8 cellular contexts compared by ENCODE assay signal in genomic region chr11:87352759-87353707, GRCh38.
A peak's percentile ranks its signal among the peaks of the same experiment; 100 is the strongest.
DNase-seq lines count a peak whose midpoint lies in the region; ATAC-seq, FAIRE-seq and TF ChIP-seq lines count a peak whose summit lies in the region.

No MANE protein-coding gene starts in this region.

- TF ChIP-seq CTCF in CD14-positive monocyte (IDR thresholded peaks at IDR 0.05) (peak; percentile 98), dorsolateral prefrontal cortex (IDR thresholded peaks at IDR 0.05 in 54 of 56, conservative IDR thresholded peaks at IDR 0.05 in 2 of 56; ENCODE audit: low read depth in 1 of 56, partially characterized antibody in 56 of 56) (peak; percentile 91 to 100 (median 99))

- FAIRE-seq in GM19239 (lab: Jason Lieb, UNC), result peak; percentile 74

- H3K36me3 Mint-ChIP-seq in CD14-positive monocyte (no peaks in the 10 kb centered on the region), memory B cell (no peaks in the 10 kb centered on the region)

- H3K27ac ChIP-seq in dorsolateral prefrontal cortex, result peak overlapping the region in 24 of 59 donors; percentile 1 to 81 (median 32)

- DNase-seq in CD14-positive monocyte (ENCODE audit: low spot score) (peak; percentile 73), GM19239 (ENCODE audit: insufficient read length, low spot score) (peak; percentile 67), NCI-H510A treated with DMSO at 0.1 percent for 48 hours (lab: John Stamatoyannopoulos, UW) (peak; percentile 87), dorsolateral prefrontal cortex (peak; percentile 75 to 92 (median 86)), memory B cell (ENCODE audit: low spot score in 2 of 2) (peak; percentile 77 to 88)
- peak; percentile 74 to 79 for DNase-seq in activated CD4-positive, alpha-beta T cell treated with anti-CD3 and anti-CD28 coated beads, Interleukin-2, amount 50 U/mL, for 4 hours
- DNase-seq in stimulated activated CD8-positive, alpha-beta memory T cell treated with anti-CD3 and anti-CD28 coated beads, Interleukin-15, amount 100 ng/mL, for 4 hours (ENCODE audit: low read depth in 2 of 2), result peak; percentile 47 to 57

- no peaks in the 10 kb centered on the region for H3K27me3 ChIP-seq in dorsolateral prefrontal cortex

- ATAC-seq in HG03342 (IDR thresholded peaks at IDR 0.05; ENCODE audit: unreplicated experiment) (peak; percentile 95), memory B cell (ENCODE audit: low read depth) (peak; percentile 88)

- H3K27me3 Mint-ChIP-seq in CD14-positive monocyte (ENCODE audit: low read depth in 3 of 3) (peaks cover 0 to 3% (median 0%) of the 10 kb centered on the region in 3 donors), memory B cell (peaks cover 3% of the 10 kb centered on the region)

- no peak overlapping the region for H3K4me3 Mint-ChIP-seq in CD14-positive monocyte
- H3K4me3 Mint-ChIP-seq in memory B cell, result no peak overlapping the region

- H3K27ac Mint-ChIP-seq in CD14-positive monocyte (peak overlapping the region in 1 of 7 donors; percentile 19), memory B cell (no peak overlapping the region)

- intact Hi-C loops in CD14-positive monocyte (cut with micrococcal nuclease) (loop anchor here (1.0 to 5.0 kb wide), 3 partner anchors 68 to 1194 kb away; no protein-coding TSS in a partner anchor), dorsolateral prefrontal cortex (cut with DNase I) (loop anchor here (2.0 to 10.0 kb wide), 4 partner anchors 66 to 1712 kb away; partner anchors contain the start of gene GRM5 (in 1 of the 2))

- peak overlapping the region in 6 of 59 donors; percentile 3 to 41 (median 26) for H3K4me3 ChIP-seq in dorsolateral prefrontal cortex

- peaks cover 18% of the 10 kb centered on the region for H3K4me1 Mint-ChIP-seq in CD14-positive monocyte
- peaks cover 5% of the 10 kb centered on the region for H3K4me1 Mint-ChIP-seq in memory B cell

- H3K9me3 Mint-ChIP-seq in CD14-positive monocyte (no peaks in the 10 kb centered on the region), memory B cell (no peaks in the 10 kb centered on the region)
